ENCODE assay signal across 16 cellular contexts in genomic region chr2:48723125-48723524, GRCh38. TPM values are rescaled to one million over a fixed set of nuclear protein-coding genes. Genes with fewer than 3 reads are reported as not detected.
DNase-seq lines count a peak whose midpoint lies in the region; ATAC-seq and TF ChIP-seq lines count a peak whose summit lies in the region.
"Had no signal": no experiment of that assay in that cellular context is flagged by ENCODE, and none has a peak within 500 bp of the region (broad histone marks: within the 10 kb centered on the region; RNA-seq: fewer than 3 reads in every experiment).

No MANE protein-coding gene starts in this region.

- H3K9me3 ChIP-seq in GM23248 (ENCODE audit: low read depth) (no peaks in the 10 kb centered on the region), smooth muscle cell (replicated peaks; ENCODE audit: low read depth) (no peaks in the 10 kb centered on the region), vagina (no peaks in the 10 kb centered on the region)
- H3K9me3 ChIP-seq: body of pancreas, tibial nerve had no signal

- ATAC-seq in left ventricle myocardium superior (no peak), GM21723 (IDR thresholded peaks at IDR 0.05; ENCODE audit: unreplicated experiment) (no peak)
- ATAC-seq: body of pancreas; CD8-positive, alpha-beta T cell had no signal

- H3F3A ChIP-seq in GM23248 (ENCODE audit: insufficient read depth) (peaks cover 28% of the 10 kb centered on the region), smooth muscle cell (ENCODE audit: low read depth) (no peaks in the 10 kb centered on the region)

- no peaks in the 10 kb centered on the region for H4K20me1 ChIP-seq in GM23248 (ENCODE audit: insufficient read depth)
- no peaks in the 10 kb centered on the region for H4K20me1 ChIP-seq in smooth muscle cell (ENCODE audit: low read depth)

- in situ Hi-C loops in GM23248 (cut with MboI), result no loop called here

- no peak for TF ChIP-seq POLR2A in vagina (IDR thresholded peaks at IDR 0.05)

- H3K79me2 ChIP-seq in GM23248 (ENCODE audit: insufficient read depth) (no peaks in the 10 kb centered on the region), smooth muscle cell (ENCODE audit: low read depth) (no peaks in the 10 kb centered on the region)

- H2AFZ ChIP-seq in GM23248, result peak overlapping the region; percentile 8
- no peak overlapping the region for H2AFZ ChIP-seq in smooth muscle cell (ENCODE audit: low read depth)

- no peaks in the 10 kb centered on the region for H3K27me3 ChIP-seq in GM23248 (replicated peaks; ENCODE audit: insufficient read depth)
- no peaks in the 10 kb centered on the region for H3K27me3 ChIP-seq in smooth muscle cell (ENCODE audit: low read depth)
- H3K27me3 ChIP-seq in vagina, result no peaks in the 10 kb centered on the region
- H3K27me3 ChIP-seq: body of pancreas, tibial nerve had no signal

- DNase-seq in GM23248, result peak; percentile 96
- DNase-seq in amniotic stem cell (lab: John Stamatoyannopoulos, UW), result peak; percentile 57
- peak; percentile 85 for DNase-seq in fibroblast of pulmonary artery (ENCODE audit: low read depth)
- DNase-seq in smooth muscle cell (lab: John Stamatoyannopoulos, UW; ENCODE audit: unreplicated experiment), result no peak
- DNase-seq in vagina (ENCODE audit: extremely low spot score in 2 of 2), result no peak
- DNase-seq in left ventricle myocardium superior, result no peak
- no peak for DNase-seq in NCI-H1436 (lab: John Stamatoyannopoulos, UW)
- DNase-seq: activated CD4-positive, alpha-beta T cell treated with anti-CD3 and anti-CD28 coated beads, Interleukin-2, amount 50 U/mL, for 4 hours; body of pancreas; CD8-positive, alpha-beta T cell; kidney; naive B cell had no signal

- H3K27ac ChIP-seq in GM23248 (peak overlapping the region; percentile 88), smooth muscle cell (ENCODE audit: low read depth) (peak overlapping the region; percentile 61), vagina (no peak overlapping the region)
- H3K27ac ChIP-seq: body of pancreas had no signal

- peak overlapping the region; percentile 61 for H3K4me2 ChIP-seq in GM23248 (ENCODE audit: unreplicated experiment)
- H3K4me2 ChIP-seq in smooth muscle cell, result peak overlapping the region; percentile 29

- H3K9ac ChIP-seq in GM23248 (peak overlapping the region; percentile 60), smooth muscle cell (ENCODE audit: low read depth) (no peak overlapping the region)

- intact Hi-C loops in vagina (cut with DNase I) (no loop called here), left ventricle myocardium superior (cut with micrococcal nuclease) (no loop called here)

- no peaks in the 10 kb centered on the region for H3K9me2 ChIP-seq in GM23248 (ENCODE audit: insufficient read depth)

- H3K4me3 ChIP-seq in GM23248, result peak overlapping the region; percentile 21; the same call in 1 of the 2 replicates
- no peak overlapping the region for H3K4me3 ChIP-seq in fibroblast of pulmonary artery (replicated peaks; ENCODE audit: low read depth, low read length)
- no peak overlapping the region for H3K4me3 ChIP-seq in smooth muscle cell
- H3K4me3 ChIP-seq in vagina, result no peak overlapping the region
- H3K4me3 ChIP-seq: body of pancreas, tibial nerve had no signal

- TF ChIP-seq CTCF in fibroblast of pulmonary artery (IDR thresholded peaks at IDR 0.05; ENCODE audit: low read length, missing control alignments) (no peak), smooth muscle cell (IDR thresholded peaks at IDR 0.05; ENCODE audit: borderline replicate concordance, insufficient read depth, poor library complexity, severe bottlenecking) (no peak), vagina (IDR thresholded peaks at IDR 0.05) (no peak)

- peaks cover 27% of the 10 kb centered on the region for H3K4me1 ChIP-seq in GM23248 (ENCODE audit: insufficient read depth)
- peaks cover 19% of the 10 kb centered on the region for H3K4me1 ChIP-seq in smooth muscle cell (ENCODE audit: low read depth)
- no peaks in the 10 kb centered on the region for H3K4me1 ChIP-seq in vagina
- H3K4me1 ChIP-seq: body of pancreas had no signal

- no peaks in the 10 kb centered on the region for H3K36me3 ChIP-seq in GM23248 (ENCODE audit: low read depth)
- H3K36me3 ChIP-seq in smooth muscle cell (ENCODE audit: low read depth), result no peaks in the 10 kb centered on the region
- no peaks in the 10 kb centered on the region for H3K36me3 ChIP-seq in vagina
- H3K36me3 ChIP-seq: tibial nerve had no signal

RNA-seq across cellular contexts. Expression of gene LHCGR, which starts 32.4 kb away (rescaled TPM):
- total RNA-seq in GM23248 (2014; rRNA removed; shearing (Covaris generic)), result not detected in 2 replicates
- not detected in 2 replicates for polyA plus RNA-seq in GM23248 (2016; fragmentation: Nextera tagmentation; extraction: Ambion mirVana)
- total RNA-seq in smooth muscle cell, result 0.27 TPM in 1 of 2 replicates, not detected in the other
- 0.19 TPM in 1 of 2 replicates, not detected in the other for polyA plus RNA-seq in smooth muscle cell
- total RNA-seq in vagina, result not detected
- total RNA-seq in left ventricle myocardium superior, result 0.10 TPM
- total RNA-seq: body of pancreas; CD8-positive, alpha-beta T cell; kidney; pulmonary artery endothelial cell; SK-MEL-5 had no signal

Comparison
In these comparisons a context has a peak if more than half of its experiments do, and no peak if none do; other contexts are left out.
1. DNase-seq: peak in GM23248 (single experiment), amniotic stem cell (single experiment) and fibroblast of pulmonary artery (single experiment); none in smooth muscle cell (single experiment), vagina (0 of 2), left ventricle myocardium superior (single experiment) and NCI-H1436 (single experiment).